7 cellular contexts compared by ENCODE assay signal in genomic region chr12:49637401-49637800, GRCh38. TPM values are rescaled to one million over a fixed set of nuclear protein-coding genes. Genes with fewer than 3 reads are reported as not detected.
DNase-seq lines count a peak whose midpoint lies in the region; ATAC-seq and TF ChIP-seq lines count a peak whose summit lies in the region.

No MANE protein-coding gene starts in this region.

- no peak for TF ChIP-seq CTCF in ovary (IDR thresholded peaks at IDR 0.05)

- peak overlapping the region in 1 of 2 donors; percentile 44 for H3K27ac ChIP-seq in ovary

- WGBS in ovary, 3 donors, result 4 to 6% (median 6%) methylated on average over 8 of the region's 8 CpGs

- H3K36me3 ChIP-seq in H7 (replicated peaks; ENCODE audit: control insufficient read depth, insufficient read depth, low read length) (peaks cover 10% of the 10 kb centered on the region), ovary (no peaks in the 10 kb centered on the region)

- DNase-seq in H7 (peak; percentile 89), Right ventricle myocardium superior (no peak), ovary (peak in 3 of 5 donors; percentile 41 to 59 (median 42)), NAMALWA (ENCODE audit: low spot score) (no peak), OCI-M1 (lab: John Stamatoyannopoulos, UW) (no peak)

- intact Hi-C loops in Right ventricle myocardium superior (cut with DNase I), result no loop called here
- intact Hi-C loops in ovary (cut with DNase I), result no loop called here

- ATAC-seq in SK-N-SH treated with all-trans-retinoic acid at 6 μM for 48 hours, result peak; percentile 53
- ATAC-seq in Right ventricle myocardium superior (ENCODE audit: poor library complexity), result peak; percentile 11
- no peak for ATAC-seq in HG03565 (IDR thresholded peaks at IDR 0.05; ENCODE audit: unreplicated experiment)

- H3K27me3 ChIP-seq in H7 (ENCODE audit: control insufficient read depth, insufficient read depth, low read length) (no peaks in the 10 kb centered on the region), ovary (no peaks in the 10 kb centered on the region)

- no peak for TF ChIP-seq POLR2A in ovary (IDR thresholded peaks at IDR 0.05)

- TF ChIP-seq EP300 in ovary (IDR thresholded peaks at IDR 0.05), result no peak

- H3K9me3 ChIP-seq in ovary, result no peaks in the 10 kb centered on the region

- peaks cover 6% of the 10 kb centered on the region for H3K4me1 ChIP-seq in ovary (ENCODE audit: insufficient read depth)

- H3K4me3 ChIP-seq in H7 (ENCODE audit: insufficient read depth, low read depth, low read length) (no peak overlapping the region), ovary (no peak overlapping the region)

TF ChIP-seq in SK-N-SH treated with all-trans-retinoic acid at 6 μM for 48 hours, 23 proteins besides CTCF, POLR2A, EP300 and RAD21:
- TF ChIP-seq CSDC2 (CRISPR knock-in tag; IDR thresholded peaks at IDR 0.05) (no peak), ZC3H10 (CRISPR knock-in tag; IDR thresholded peaks at IDR 0.05) (no peak), GLIS3 (CRISPR knock-in tag; IDR thresholded peaks at IDR 0.05) (no peak)

RNA-seq across cellular contexts. Expression of gene PRPF40B, which starts 14.0 kb away (rescaled TPM):
- 22.9 and 28.9 TPM in 2 replicates for total RNA-seq in H7 (2014; rRNA removed; shearing (Covaris generic))
- total RNA-seq in Right ventricle myocardium superior, result 19.1 TPM
- 10 to 100 TPM; 29.8 to 72.6 (median 43.3) TPM for total RNA-seq in ovary
- 10 to 100 TPM; 13.4 to 31.4 TPM for polyA plus RNA-seq in ovary

RNA-seq across cellular contexts. Expression of gene FAM186B, which starts 32.0 kb away (rescaled TPM):
- total RNA-seq in H7 (2014; rRNA removed; shearing (Covaris generic)), result 0.11 and 0.21 TPM in 2 replicates
- total RNA-seq in Right ventricle myocardium superior (0.46 TPM), ovary (1 to 10 TPM in 2 of 7 donors, under 1 TPM in 5; 0.11 to 1.5 (median 0.84) TPM)
- polyA plus RNA-seq in ovary, result under 1 TPM; 0.38 to 0.46 TPM

Comparison
In these comparisons a context has a peak if more than half of its experiments do, and no peak if none do; other contexts are left out.
1. DNase-seq: peak in H7 (single experiment) and ovary (3 of 5); none in Right ventricle myocardium superior (single experiment), NAMALWA (single experiment) and OCI-M1 (single experiment).